In genomic region chr2:119304852-119305251, GRCh38 we compare ENCODE assay signal across 22 cellular contexts.
"Had no signal": no experiment of that assay in that cellular context is flagged by ENCODE, and none has a peak within 500 bp of the region (broad histone marks: within the 10 kb centered on the region; RNA-seq: fewer than 3 reads in every experiment).

No MANE protein-coding gene starts in this region.

- ATAC-seq: activated CD8-positive, alpha-beta memory T cell treated with anti-CD3 and anti-CD28 coated beads, Interleukin-2, amount 10 ng/mL, durations not matched to agents 7 days and 5 days; sciatic nerve; stimulated activated effector memory CD8-positive, alpha-beta T cell treated with anti-CD3 and anti-CD28 coated beads, Interleukin-12 subunit alpha, Interleukin-12 subunit beta, amount 100 ng/mL, for 72 hours; upper lobe of right lung had no signal

- H3K4me3 Mint-ChIP-seq: activated B cell treated with CpG ODN at 0.5 μM for 24 hours; activated CD4-positive, alpha-beta memory T cell treated with anti-CD3 and anti-CD28 coated beads, Interleukin-2, amount 10 ng/mL, durations not matched to agents 7 days and 5 days; activated CD8-positive, alpha-beta memory T cell treated with anti-CD3 and anti-CD28 coated beads, Interleukin-2, amount 10 ng/mL, durations not matched to agents 7 days and 5 days; activated naive CD8-positive, alpha-beta T cell treated with anti-CD3 and anti-CD28 coated beads for 36 hours; mesothelial cell of epicardium; nephron progenitor cell; stimulated activated effector memory CD8-positive, alpha-beta T cell treated with anti-CD3 and anti-CD28 coated beads, Interleukin-12 subunit alpha, Interleukin-12 subunit beta, amount 100 ng/mL, for 72 hours had no signal

- H3K36me3 ChIP-seq: cardiac muscle cell, esophagus squamous epithelium, stomach, upper lobe of right lung had no signal

- H3K4me3 ChIP-seq: cardiac muscle cell, esophagus squamous epithelium, stomach, testis, upper lobe of right lung had no signal

- H3K27me3 ChIP-seq: esophagus squamous epithelium, stomach, testis, upper lobe of right lung had no signal

- DNase-seq: activated B cell treated with CpG ODN at 0.5 μM for 24 hours; activated CD4-positive, alpha-beta memory T cell treated with anti-CD3 and anti-CD28 coated beads, Interleukin-2, amount 10 ng/mL, durations not matched to agents 7 days and 5 days; activated CD4-positive, alpha-beta T cell treated with anti-CD3 and anti-CD28 coated beads for 4 hours; activated CD8-positive, alpha-beta memory T cell treated with anti-CD3 and anti-CD28 coated beads, Interleukin-2, amount 10 ng/mL, durations not matched to agents 7 days and 5 days; activated naive CD4-positive, alpha-beta T cell; activated naive CD8-positive, alpha-beta T cell treated with anti-CD3 and anti-CD28 coated beads for 36 hours; amygdala; dermis blood vessel endothelial cell; effector memory CD4-positive, alpha-beta T cell; esophagus squamous epithelium; nephron progenitor cell; nucleus accumbens; stimulated activated CD4-positive, alpha-beta T cell treated with anti-CD3 and anti-CD28 coated beads, Interleukin-4, amount 100 ng/mL, for 24 hours; stomach; SW 1271; T-helper 2 cell; testis; upper lobe of right lung had no signal

- H3K4me1 ChIP-seq: testis, upper lobe of right lung had no signal

- H3K9me3 ChIP-seq: esophagus squamous epithelium, stomach, testis, upper lobe of right lung had no signal

- H3K27ac Mint-ChIP-seq: activated B cell treated with CpG ODN at 0.5 μM for 24 hours; activated CD4-positive, alpha-beta memory T cell treated with anti-CD3 and anti-CD28 coated beads, Interleukin-2, amount 10 ng/mL, durations not matched to agents 7 days and 5 days; activated CD8-positive, alpha-beta memory T cell treated with anti-CD3 and anti-CD28 coated beads, Interleukin-2, amount 10 ng/mL, durations not matched to agents 7 days and 5 days; activated naive CD8-positive, alpha-beta T cell treated with anti-CD3 and anti-CD28 coated beads for 36 hours; mesothelial cell of epicardium; nephron progenitor cell; stimulated activated effector memory CD8-positive, alpha-beta T cell treated with anti-CD3 and anti-CD28 coated beads, Interleukin-12 subunit alpha, Interleukin-12 subunit beta, amount 100 ng/mL, for 72 hours had no signal

- H3K9me3 Mint-ChIP-seq: activated B cell treated with CpG ODN at 0.5 μM for 24 hours; activated CD4-positive, alpha-beta memory T cell treated with anti-CD3 and anti-CD28 coated beads, Interleukin-2, amount 10 ng/mL, durations not matched to agents 7 days and 5 days; activated naive CD8-positive, alpha-beta T cell treated with anti-CD3 and anti-CD28 coated beads for 36 hours; mesothelial cell of epicardium; nephron progenitor cell; stimulated activated effector memory CD8-positive, alpha-beta T cell treated with anti-CD3 and anti-CD28 coated beads, Interleukin-12 subunit alpha, Interleukin-12 subunit beta, amount 100 ng/mL, for 72 hours had no signal

- H3K36me3 Mint-ChIP-seq: mesothelial cell of epicardium; stimulated activated effector memory CD8-positive, alpha-beta T cell treated with anti-CD3 and anti-CD28 coated beads, Interleukin-12 subunit alpha, Interleukin-12 subunit beta, amount 100 ng/mL, for 72 hours had no signal

- H3K27ac ChIP-seq: cardiac muscle cell, esophagus squamous epithelium, stomach, testis, upper lobe of right lung had no signal

- H3K4me1 Mint-ChIP-seq: activated B cell treated with CpG ODN at 0.5 μM for 24 hours; activated CD4-positive, alpha-beta memory T cell treated with anti-CD3 and anti-CD28 coated beads, Interleukin-2, amount 10 ng/mL, durations not matched to agents 7 days and 5 days; activated CD8-positive, alpha-beta memory T cell treated with anti-CD3 and anti-CD28 coated beads, Interleukin-2, amount 10 ng/mL, durations not matched to agents 7 days and 5 days; activated naive CD8-positive, alpha-beta T cell treated with anti-CD3 and anti-CD28 coated beads for 36 hours; mesothelial cell of epicardium had no signal

- H3K27me3 Mint-ChIP-seq: activated B cell treated with CpG ODN at 0.5 μM for 24 hours; activated CD4-positive, alpha-beta memory T cell treated with anti-CD3 and anti-CD28 coated beads, Interleukin-2, amount 10 ng/mL, durations not matched to agents 7 days and 5 days; activated CD8-positive, alpha-beta memory T cell treated with anti-CD3 and anti-CD28 coated beads, Interleukin-2, amount 10 ng/mL, durations not matched to agents 7 days and 5 days; activated naive CD8-positive, alpha-beta T cell treated with anti-CD3 and anti-CD28 coated beads for 36 hours had no signal
